11 cellular contexts compared by ENCODE assay signal in the genomic region with DNA sequence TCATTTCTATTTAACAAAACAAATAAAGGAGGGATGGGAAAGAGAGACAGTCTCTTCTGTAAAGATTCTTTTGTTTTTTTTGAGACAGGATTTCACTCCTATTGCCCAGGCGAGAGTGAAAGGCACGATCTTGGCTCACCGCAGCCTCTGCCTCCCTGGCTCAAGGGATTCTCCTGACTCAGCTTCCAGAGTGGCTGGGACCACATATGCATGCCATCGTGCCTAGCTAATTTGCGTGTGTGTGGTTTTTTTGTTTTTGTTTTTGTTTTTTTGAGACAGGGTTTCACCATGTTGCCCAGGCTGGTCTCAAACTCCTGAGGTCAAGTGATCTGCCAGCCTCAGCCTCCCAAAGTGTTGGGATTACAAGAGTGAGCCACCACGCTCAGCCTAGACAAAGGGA. TPM values are rescaled to one million over a fixed set of nuclear protein-coding genes. Genes with fewer than 3 reads are reported as not detected.
DNase-seq lines count a peak whose midpoint lies in the region; ATAC-seq, FAIRE-seq and TF ChIP-seq lines count a peak whose summit lies in the region.
"Had no signal": no experiment of that assay in that cellular context is flagged by ENCODE, and none has a peak within 500 bp of the region (broad histone marks: within the 10 kb centered on the region; RNA-seq: fewer than 3 reads in every experiment).

No MANE protein-coding gene starts in this region.

- POLR2A ChIA-PET in BJ (lab: Charles Lee) = interaction anchor here (0.6 kb wide), 1 partner anchor 17 kb away, joined by 3 read pairs; no protein-coding TSS in a partner anchor

- CTCF ChIA-PET in BJ (lab: Yijun Ruan, JAX) = interaction anchor here (1.6 kb wide), 1 partner anchor 23 kb away, joined by 7 read pairs; the partner anchor contains the start of gene STAG1

- peak; percentile 12 for ATAC-seq in HG02981 (IDR thresholded peaks at IDR 0.05; ENCODE audit: unreplicated experiment)
- no peak for ATAC-seq in HG02885 (IDR thresholded peaks at IDR 0.05; ENCODE audit: poor library complexity, unreplicated experiment)

- TF ChIP-seq CTCF in BJ (IDR thresholded peaks at IDR 0.05; ENCODE audit: insufficient read depth, low read depth, low read length) = no peak
- TF ChIP-seq CTCF in bronchial epithelial cell (IDR thresholded peaks at IDR 0.05; ENCODE audit: insufficient read depth, low read length, severe bottlenecking) = no peak

- H3K36me3 ChIP-seq in BJ (ENCODE audit: control insufficient read depth, insufficient read depth, low read length) (no peaks in the 10 kb centered on the region), bronchial epithelial cell (ENCODE audit: control insufficient read depth, insufficient read depth, low read length) (no peaks in the 10 kb centered on the region)

- H3K4me3 ChIP-seq in BJ (ENCODE audit: low read depth, low read length) (peak overlapping the region; percentile 23), bronchial epithelial cell (ENCODE audit: low read depth, low read length) (no peak overlapping the region)

- H3K27me3 ChIP-seq in BJ (ENCODE audit: control insufficient read depth, insufficient read depth, low read length) = no peaks in the 10 kb centered on the region
- H3K27me3 ChIP-seq in bronchial epithelial cell (ENCODE audit: control insufficient read depth, insufficient read depth, low read length) = no peaks in the 10 kb centered on the region

- DNase-seq in BJ (ENCODE audit: low read depth) = peak; percentile 63
- peak; percentile 64 for DNase-seq in bronchial epithelial cell (ENCODE audit: low read depth)
- DNase-seq in lung microvascular endothelial cell (ENCODE audit: low read depth in 2 of 2) = peak; percentile 43 to 55
- no peak for DNase-seq in hippocampal formation (lab: John Stamatoyannopoulos, UW)
- DNase-seq in NK-92 treated with Interleukin-12 subunit alpha and Interleukin-12 subunit beta, amount 100 ng/mL, for 24 hours (lab: John Stamatoyannopoulos, UW) = no peak
- DNase-seq in NCI-H748 treated with DMSO at 0.1 percent for 48 hours (lab: John Stamatoyannopoulos, UW) = no peak
- DNase-seq: DND-41, naive B cell, NCI-H774 had no signal

- FAIRE-seq in bronchial epithelial cell (lab: Jason Lieb, UNC) = no peak

RNA-seq across cellular contexts. Expression of gene STAG1, which starts 23.3 kb away (rescaled TPM):
- polyA plus RNA-seq in BJ (2011; rRNA removed) = 13.8 and 27.7 TPM in 2 replicates
- 19.2 and 22.0 TPM in 2 replicates for polyA minus RNA-seq in BJ (2011; rRNA and poly(A)+ RNA removed)
- 20.9 and 26.3 TPM in 2 replicates for total RNA-seq in bronchial epithelial cell
- total RNA-seq in lung microvascular endothelial cell = 19.6 and 25.4 TPM in 2 replicates

Comparison
In these comparisons a context has a peak if more than half of its experiments do, and no peak if none do; other contexts are left out.
1. DNase-seq: peak in BJ (single experiment), bronchial epithelial cell (single experiment) and lung microvascular endothelial cell (2 of 2); none in hippocampal formation (0 of 2), NK-92 treated with Interleukin-12 subunit alpha and Interleukin-12 subunit beta, amount 100 ng/mL, for 24 hours (single experiment) and NCI-H748 treated with DMSO at 0.1 percent for 48 hours (single experiment).